In genomic region chr6:16278048-16278724, GRCh38 we compare ENCODE assay signal across 10 cellular contexts. TPM values are rescaled to one million over a fixed set of nuclear protein-coding genes. Genes with fewer than 3 reads are reported as not detected.
DNase-seq lines count a peak whose midpoint lies in the region; ATAC-seq and TF ChIP-seq lines count a peak whose summit lies in the region.
"Had no signal": no experiment of that assay in that cellular context is flagged by ENCODE, and none has a peak within 500 bp of the region (broad histone marks: within the 10 kb centered on the region; RNA-seq: fewer than 3 reads in every experiment).

No MANE protein-coding gene starts in this region.

- POLR2A ChIA-PET in CD8-positive, alpha-beta T cell (lab: Charles Lee) = no interaction called here

- ATAC-seq in natural killer cell treated with Interleukin-12 subunit alpha and Interleukin-12 subunit beta and Interleukin-15 and Interleukin-18, amount 100 ng/mL, for 72 hours = peak; percentile 24 to 40
- ATAC-seq in natural killer cell (no peak), lung (ENCODE audit: insufficient read depth, low FRiP score) (peak; percentile 59), GM21717 (IDR thresholded peaks at IDR 0.05; ENCODE audit: unreplicated experiment) (no peak)
- ATAC-seq in CD8-positive, alpha-beta T cell = no peak

- H3K9me3 ChIP-seq in lung (ENCODE audit: control insufficient read depth in 2 of 2, insufficient read depth in 1 of 2, low read length in 1 of 2) = no peaks in the 10 kb centered on the region
- no peaks in the 10 kb centered on the region for H3K9me3 ChIP-seq in CD8-positive, alpha-beta T cell (ENCODE audit: low read length)
- no peaks in the 10 kb centered on the region for H3K9me3 ChIP-seq in transverse colon

- peaks cover 1 to 4% of the 10 kb centered on the region in 2 donors for H3K4me1 Mint-ChIP-seq in natural killer cell treated with Interleukin-12 subunit alpha and Interleukin-12 subunit beta and Interleukin-15 and Interleukin-18, amount 100 ng/mL, for 72 hours (ENCODE audit: low read depth in 2 of 2)
- H3K4me1 Mint-ChIP-seq in natural killer cell = peaks cover 4 to 5% of the 10 kb centered on the region in 2 donors
- H3K4me1 Mint-ChIP-seq in CD8-positive, alpha-beta T cell (ENCODE audit: low read depth) = no peaks in the 10 kb centered on the region
- H3K4me1 Mint-ChIP-seq: central memory CD8-positive, alpha-beta T cell had no signal

- TF ChIP-seq EP300 in transverse colon (IDR thresholded peaks at IDR 0.05; ENCODE audit: low read depth) = no peak

- WGBS in lung, 2 donors = 83 to 95% methylated on average over 10 of the region's 10 CpGs
- 80 to 93% methylated on average over 4 to 10 of the region's 10 CpGs for WGBS in transverse colon (ENCODE audit: low coverage in 1 of 2), 2 donors

- H3K27me3 ChIP-seq in lung (ENCODE audit: control insufficient read depth, insufficient read depth) (no peaks in the 10 kb centered on the region), transverse colon (no peaks in the 10 kb centered on the region)
- no peaks in the 10 kb centered on the region for H3K27me3 ChIP-seq in CD8-positive, alpha-beta T cell (ENCODE audit: insufficient read depth, low read length)

- peaks cover 3 to 6% of the 10 kb centered on the region in 2 donors for H3K36me3 ChIP-seq in lung (ENCODE audit: control insufficient read depth in 2 of 2, insufficient read depth in 2 of 2, low read length in 2 of 2)
- H3K36me3 ChIP-seq in CD8-positive, alpha-beta T cell (ENCODE audit: insufficient read depth, low read length) = no peaks in the 10 kb centered on the region
- H3K36me3 ChIP-seq in transverse colon = no peaks in the 10 kb centered on the region

- intact Hi-C loops in natural killer cell (cut with micrococcal nuclease) (no loop called here), transverse colon (cut with DNase I; ENCODE audit: low total_unique reads) (no loop called here)
- intact Hi-C loops in CD8-positive, alpha-beta T cell (cut with DNase I, micrococcal nuclease) = no loop called here

- no peaks in the 10 kb centered on the region for H3K9me3 Mint-ChIP-seq in natural killer cell treated with Interleukin-12 subunit alpha and Interleukin-12 subunit beta and Interleukin-15 and Interleukin-18, amount 100 ng/mL, for 72 hours
- no peaks in the 10 kb centered on the region for H3K9me3 Mint-ChIP-seq in natural killer cell
- no peaks in the 10 kb centered on the region for H3K9me3 Mint-ChIP-seq in CD8-positive, alpha-beta T cell
- H3K9me3 Mint-ChIP-seq: central memory CD8-positive, alpha-beta T cell had no signal

- H3K27ac Mint-ChIP-seq in natural killer cell treated with Interleukin-12 subunit alpha and Interleukin-12 subunit beta and Interleukin-15 and Interleukin-18, amount 100 ng/mL, for 72 hours = no peak overlapping the region
- H3K27ac Mint-ChIP-seq in natural killer cell = no peak overlapping the region
- H3K27ac Mint-ChIP-seq in CD8-positive, alpha-beta T cell = no peak overlapping the region

- in situ Hi-C loops in transverse colon (cut with MboI; ENCODE audit: low pct_ligation_motif_present in 1 of 4, low pct_unique_long_range_greater_than_20kb in 1 of 4, low sequenced_read_pairs in 3 of 4) = no loop called here

- no peaks in the 10 kb centered on the region for H3K36me3 Mint-ChIP-seq in natural killer cell treated with Interleukin-12 subunit alpha and Interleukin-12 subunit beta and Interleukin-15 and Interleukin-18, amount 100 ng/mL, for 72 hours
- no peaks in the 10 kb centered on the region for H3K36me3 Mint-ChIP-seq in natural killer cell
- no peaks in the 10 kb centered on the region for H3K36me3 Mint-ChIP-seq in CD8-positive, alpha-beta T cell

- TF ChIP-seq POLR2A in transverse colon (IDR thresholded peaks at IDR 0.05) = no peak

- H3K27ac ChIP-seq in lung (ENCODE audit: low read depth in 1 of 2, low read length in 1 of 2) = peak overlapping the region; percentile 13 to 85
- no peak overlapping the region for H3K27ac ChIP-seq in CD8-positive, alpha-beta T cell (ENCODE audit: low read depth, low read length)
- no peak overlapping the region for H3K27ac ChIP-seq in transverse colon

- DNase-seq in natural killer cell treated with Interleukin-12 subunit alpha and Interleukin-12 subunit beta and Interleukin-15 and Interleukin-18, amount 100 ng/mL, for 72 hours (ENCODE audit: low spot score) = no peak
- DNase-seq in natural killer cell (no peak), cerebellar cortex (ENCODE audit: low spot score) (peak; percentile 59), lung (ENCODE audit: low spot score) (no peak), NCI-H82 treated with DMSO at 0.1 percent for 48 hours (lab: John Stamatoyannopoulos, UW; ENCODE audit: unreplicated experiment) (no peak), transverse colon (no peak)
- DNase-seq in CD8-positive, alpha-beta T cell = no peak
- DNase-seq: stimulated activated CD4-positive, alpha-beta T cell treated with anti-CD3 and anti-CD28 coated beads, Interleukin-4, amount 100 ng/mL, for 1 hour had no signal

- no peak overlapping the region for H3K4me3 Mint-ChIP-seq in natural killer cell treated with Interleukin-12 subunit alpha and Interleukin-12 subunit beta and Interleukin-15 and Interleukin-18, amount 100 ng/mL, for 72 hours
- H3K4me3 Mint-ChIP-seq in natural killer cell = no peak overlapping the region
- no peak overlapping the region for H3K4me3 Mint-ChIP-seq in CD8-positive, alpha-beta T cell
- H3K4me3 Mint-ChIP-seq: central memory CD8-positive, alpha-beta T cell had no signal

- H3K4me1 ChIP-seq in lung (ENCODE audit: control insufficient read depth in 2 of 2, insufficient read depth in 2 of 2, low read length in 2 of 2) (peaks cover 0 to 10% of the 10 kb centered on the region in 2 donors), transverse colon (peaks cover 0 to 15% (median 5%) of the 10 kb centered on the region in 4 donors)
- H3K4me1 ChIP-seq in CD8-positive, alpha-beta T cell (ENCODE audit: insufficient read depth, low read length) = no peaks in the 10 kb centered on the region

- CTCF ChIA-PET in CD8-positive, alpha-beta T cell (lab: Charles Lee) = no interaction called here

- no peak overlapping the region for H3K4me3 ChIP-seq in lung
- H3K4me3 ChIP-seq in CD8-positive, alpha-beta T cell (ENCODE audit: low read depth, low read length) = no peak overlapping the region
- H3K4me3 ChIP-seq in transverse colon = no peak overlapping the region

- H3K27me3 Mint-ChIP-seq in natural killer cell treated with Interleukin-12 subunit alpha and Interleukin-12 subunit beta and Interleukin-15 and Interleukin-18, amount 100 ng/mL, for 72 hours = no peaks in the 10 kb centered on the region
- H3K27me3 Mint-ChIP-seq in natural killer cell (ENCODE audit: low read depth in 2 of 2) = no peaks in the 10 kb centered on the region
- H3K27me3 Mint-ChIP-seq in CD8-positive, alpha-beta T cell (ENCODE audit: low read depth) = no peaks in the 10 kb centered on the region
- H3K27me3 Mint-ChIP-seq: central memory CD8-positive, alpha-beta T cell had no signal

- TF ChIP-seq CTCF in natural killer cell (IDR thresholded peaks at IDR 0.05) (no peak), lung (IDR thresholded peaks at IDR 0.05; ENCODE audit: control extremely low read depth, extremely low read depth) (no peak), transverse colon (IDR thresholded peaks at IDR 0.05) (no peak)
- TF ChIP-seq CTCF in CD8-positive, alpha-beta T cell (IDR thresholded peaks at IDR 0.05) = no peak

RNA-seq across cellular contexts. Expression of gene GMPR, which starts 39.8 kb away (rescaled TPM):
- 1 to 10 TPM in 1 of 2 donors, under 1 TPM in 1; 0.31 to 3.9 TPM for total RNA-seq in natural killer cell treated with Interleukin-12 subunit alpha and Interleukin-12 subunit beta and Interleukin-15 and Interleukin-18, amount 100 ng/mL, for 72 hours
- total RNA-seq in natural killer cell (1 to 10 TPM in 2 of 3 donors, under 1 TPM in 1; 0.95 to 3.4 (median 3.2) TPM), lung (10 to 100 TPM in 1 of 2 donors, 1 to 10 TPM in 1; 8.6 to 16.6 TPM), transverse colon (1 to 10 TPM in 3 of 4 donors, not detected in 1; 4.4 to 5.1 (median 4.5) TPM)
- 10 to 100 TPM in 1 of 2 donors, 1 to 10 TPM in 1; 9.5 to 16.2 TPM for polyA plus RNA-seq in lung
- under 1 TPM; 0.41 to 0.86 TPM for total RNA-seq in CD8-positive, alpha-beta T cell

Comparison
In these comparisons a context has a peak if more than half of its experiments do, and no peak if none do; other contexts are left out.
1. ATAC-seq: peak in natural killer cell treated with Interleukin-12 subunit alpha and Interleukin-12 subunit beta and Interleukin-15 and Interleukin-18, amount 100 ng/mL, for 72 hours (2 of 2) and lung (single experiment); none in natural killer cell (0 of 3), CD8-positive, alpha-beta T cell (single experiment) and GM21717 (single experiment).
2. H3K27ac ChIP-seq: peak in lung (2 of 2); none in CD8-positive, alpha-beta T cell (single experiment) and transverse colon (0 of 4).